ENCODE assay signal across 10 cellular contexts in genomic region chr11:132186699-132187098, GRCh38.
DNase-seq lines count a peak whose midpoint lies in the region; ATAC-seq and TF ChIP-seq lines count a peak whose summit lies in the region.
"Had no signal": no experiment of that assay in that cellular context is flagged by ENCODE, and none has a peak within 500 bp of the region (broad histone marks: within the 10 kb centered on the region; RNA-seq: fewer than 3 reads in every experiment).

No MANE protein-coding gene starts in this region.

- no peak overlapping the region for H3K9ac ChIP-seq in neural progenitor cell

- H2AFZ ChIP-seq in neural progenitor cell (replicated peaks): no peak overlapping the region

- no peaks in the 10 kb centered on the region for H3K36me3 Mint-ChIP-seq in neural progenitor cell
- no peaks in the 10 kb centered on the region for H3K36me3 Mint-ChIP-seq in activated naive CD8-positive, alpha-beta T cell treated with anti-CD3 and anti-CD28 coated beads, Interleukin-2, amount 50 U/mL, for 24 hours (ENCODE audit: low read depth)

- H3K4me3 ChIP-seq in GM12864 (ENCODE audit: low read depth, low read length) (no peak overlapping the region), NB4 (ENCODE audit: low read depth, low read length) (no peak overlapping the region), choroid plexus epithelial cell (ENCODE audit: low read depth, low read length) (no peak overlapping the region), neural progenitor cell (no peak overlapping the region)

- no peaks in the 10 kb centered on the region for H4K20me1 ChIP-seq in neural progenitor cell (ENCODE audit: low read depth)

- ATAC-seq in HG03457 (IDR thresholded peaks at IDR 0.05; ENCODE audit: unreplicated experiment): no peak
- ATAC-seq in activated naive CD8-positive, alpha-beta T cell treated with anti-CD3 and anti-CD28 coated beads, Interleukin-2, amount 50 U/mL, for 24 hours: no peak

- DNase-seq in GM12864 (ENCODE audit: low read depth) (no peak), NB4 (ENCODE audit: low read depth) (no peak), choroid plexus epithelial cell (ENCODE audit: low read depth) (no peak), neural progenitor cell (ENCODE audit: low spot score) (peak; percentile 23), activated gamma-delta T cell treated with Interleukin-2 at 50 U/mL for 16 hours (no peak)
- no peak for DNase-seq in activated naive CD8-positive, alpha-beta T cell treated with anti-CD3 and anti-CD28 coated beads, Interleukin-2, amount 50 U/mL, for 24 hours
- DNase-seq: activated naive CD4-positive, alpha-beta T cell treated with Interleukin-2 at 50 U/mL for 16 hours; kidney glomerular epithelial cell; NCI-H2171 had no signal

- TF ChIP-seq POLR2A in NB4 (IDR thresholded peaks at IDR 0.05; ENCODE audit: extremely low read depth, insufficient read length): no peak

- H3K4me1 ChIP-seq in neural progenitor cell: no peaks in the 10 kb centered on the region

- TF ChIP-seq CTCF in GM12864 (IDR thresholded peaks at IDR 0.05; ENCODE audit: low read depth, low read length, missing control alignments) (peak; percentile 41), NB4 (IDR thresholded peaks at IDR 0.05; ENCODE audit: low read depth, low read length) (peak; percentile 41), choroid plexus epithelial cell (conservative IDR thresholded peaks at IDR 0.05; ENCODE audit: low read depth, low read length) (peak; percentile 36), neural progenitor cell (IDR thresholded peaks at IDR 0.05) (peak; percentile 50)

- H3F3A ChIP-seq in neural progenitor cell (ENCODE audit: low read depth): no peaks in the 10 kb centered on the region

- no peaks in the 10 kb centered on the region for H3K9me3 ChIP-seq in neural progenitor cell (ENCODE audit: low read depth)

- no peak overlapping the region for H3K27ac Mint-ChIP-seq in neural progenitor cell
- no peak overlapping the region for H3K27ac Mint-ChIP-seq in activated naive CD8-positive, alpha-beta T cell treated with anti-CD3 and anti-CD28 coated beads, Interleukin-2, amount 50 U/mL, for 24 hours

- no peaks in the 10 kb centered on the region for H3K79me2 ChIP-seq in neural progenitor cell (ENCODE audit: low read depth)

- no peak overlapping the region for H3K4me3 Mint-ChIP-seq in neural progenitor cell
- H3K4me3 Mint-ChIP-seq in activated naive CD8-positive, alpha-beta T cell treated with anti-CD3 and anti-CD28 coated beads, Interleukin-2, amount 50 U/mL, for 24 hours: no peak overlapping the region

- peaks cover 2% of the 10 kb centered on the region for H3K27me3 Mint-ChIP-seq in neural progenitor cell (ENCODE audit: insufficient read depth, low read depth)
- peaks cover 2% of the 10 kb centered on the region for H3K27me3 Mint-ChIP-seq in activated naive CD8-positive, alpha-beta T cell treated with anti-CD3 and anti-CD28 coated beads, Interleukin-2, amount 50 U/mL, for 24 hours

- no peaks in the 10 kb centered on the region for H3K27me3 ChIP-seq in neural progenitor cell

- no peaks in the 10 kb centered on the region for H3K36me3 ChIP-seq in neural progenitor cell

- H3K9me3 Mint-ChIP-seq in neural progenitor cell: no peaks in the 10 kb centered on the region
- peaks cover 3% of the 10 kb centered on the region for H3K9me3 Mint-ChIP-seq in activated naive CD8-positive, alpha-beta T cell treated with anti-CD3 and anti-CD28 coated beads, Interleukin-2, amount 50 U/mL, for 24 hours

- no peak overlapping the region for H3K4me2 ChIP-seq in neural progenitor cell

- H3K4me1 Mint-ChIP-seq in neural progenitor cell: no peaks in the 10 kb centered on the region
- no peaks in the 10 kb centered on the region for H3K4me1 Mint-ChIP-seq in activated naive CD8-positive, alpha-beta T cell treated with anti-CD3 and anti-CD28 coated beads, Interleukin-2, amount 50 U/mL, for 24 hours

- H3K27ac ChIP-seq in neural progenitor cell: no peak overlapping the region
